ENCODE assay signal across 11 cellular contexts in the genomic region with DNA sequence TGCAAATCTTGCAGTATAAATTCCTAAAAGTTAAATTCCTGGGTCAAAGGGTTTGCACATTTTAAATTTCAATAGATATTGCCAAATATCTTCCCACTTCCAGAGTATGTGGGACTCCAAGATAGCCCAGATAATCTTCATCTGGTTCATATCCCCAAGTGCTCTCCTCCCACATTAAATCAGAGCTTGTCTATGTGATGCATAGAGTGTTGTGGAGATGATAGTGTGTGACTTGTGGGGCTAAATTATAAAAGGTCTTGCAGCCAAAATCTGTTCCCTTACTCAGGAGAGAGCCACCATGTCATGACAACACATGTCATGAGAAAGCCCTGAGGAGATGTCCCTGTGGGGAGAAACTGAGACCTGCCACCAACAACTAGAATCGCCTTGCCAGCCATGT.
"Had no signal": no experiment of that assay in that cellular context is flagged by ENCODE, and none has a peak within 500 bp of the region (broad histone marks: within the 10 kb centered on the region; RNA-seq: fewer than 3 reads in every experiment).

No MANE protein-coding gene starts in this region.

- H3K9me3 ChIP-seq: HAP-1 had no signal

- H3K27ac ChIP-seq: GM23248 had no signal

- H3K9me3 Mint-ChIP-seq: GM23338, H9, HFFc6 had no signal

- DNase-seq: GM23248, GOT3, H7, H9, HCEC 1CT, HFFc6 had no signal

- H3K9ac ChIP-seq: GM23248 had no signal

- H3K4me3 Mint-ChIP-seq: GM23338, H9, HFFc6 had no signal

- H3K27ac Mint-ChIP-seq: GM23338, H9, HFFc6 had no signal

- H3K4me2 ChIP-seq: GM23338 had no signal

- H3K36me3 ChIP-seq: HAP-1 had no signal

- FAIRE-seq: H1, H54 had no signal

- ATAC-seq: GM23338, HCT116 had no signal

- H3K4me3 ChIP-seq: GM23248, GM23338, HAP-1 had no signal

- H3K4me1 ChIP-seq: HAP-1 had no signal

- H2AFZ ChIP-seq: GM23248, GM23338 had no signal
